Comparison of ENCODE assay signal across 9 cellular contexts in genomic region chr13:20702530-20702929, GRCh38. TPM values are rescaled to one million over a fixed set of nuclear protein-coding genes. Genes with fewer than 3 reads are reported as not detected.
DNase-seq lines count a peak whose midpoint lies in the region; ATAC-seq lines count a peak whose summit lies in the region.
"Had no signal": no experiment of that assay in that cellular context is flagged by ENCODE, and none has a peak within 500 bp of the region (broad histone marks: within the 10 kb centered on the region; RNA-seq: fewer than 3 reads in every experiment).

No MANE protein-coding gene starts in this region.

- peaks cover 30% of the 10 kb centered on the region for H3K27me3 Mint-ChIP-seq in activated T-cell treated with anti-CD3 and anti-CD28 coated beads, Interleukin-2, amount 50 U/mL, for 4 hours (ENCODE audit: low read depth)
- H3K27me3 Mint-ChIP-seq in activated CD4-positive, alpha-beta memory T cell treated with anti-CD3 and anti-CD28 coated beads, Interleukin-2, amount 10 ng/mL, durations not matched to agents 7 days and 5 days = peaks cover 46% of the 10 kb centered on the region
- H3K27me3 Mint-ChIP-seq in immature natural killer cell (ENCODE audit: low read depth in 3 of 3) = peaks cover 9 to 19% (median 9%) of the 10 kb centered on the region in 3 donors

- CTCF ChIA-PET in activated CD4-positive, alpha-beta memory T cell treated with anti-CD3 and anti-CD28 coated beads, Interleukin-2, amount 10 ng/mL, durations not matched to agents 7 days and 5 days (lab: Charles Lee) = interaction anchor here (1.6 to 2.9 kb wide), 4 partner anchors 9 to 210 kb away, joined by 4 to 16 read pairs (median 8); no protein-coding TSS in a partner anchor

- H3K27me3 ChIP-seq in thymus (ENCODE audit: control insufficient read depth, insufficient read depth) = no peaks in the 10 kb centered on the region

- no peak for ATAC-seq in activated T-cell treated with anti-CD3 and anti-CD28 coated beads, Interleukin-2, amount 50 U/mL, for 4 hours
- ATAC-seq in GM18519 (IDR thresholded peaks at IDR 0.05; ENCODE audit: low FRiP score, unreplicated experiment) = no peak
- no peak for ATAC-seq in HG02798 (IDR thresholded peaks at IDR 0.05; ENCODE audit: poor library complexity, unreplicated experiment)
- ATAC-seq in HG02973 (IDR thresholded peaks at IDR 0.05; ENCODE audit: unreplicated experiment) = no peak

- H3K9me3 ChIP-seq in thymus (ENCODE audit: control insufficient read depth) = no peaks in the 10 kb centered on the region

- no peaks in the 10 kb centered on the region for H3K9me3 Mint-ChIP-seq in activated T-cell treated with anti-CD3 and anti-CD28 coated beads, Interleukin-2, amount 50 U/mL, for 4 hours
- no peaks in the 10 kb centered on the region for H3K9me3 Mint-ChIP-seq in activated CD4-positive, alpha-beta memory T cell treated with anti-CD3 and anti-CD28 coated beads, Interleukin-2, amount 10 ng/mL, durations not matched to agents 7 days and 5 days
- H3K9me3 Mint-ChIP-seq in immature natural killer cell = peaks cover 0 to 2% (median 0%) of the 10 kb centered on the region in 6 donors
- H3K9me3 Mint-ChIP-seq: activated naive CD4-positive, alpha-beta T cell treated with anti-CD3 and anti-CD28 coated beads, Interleukin-2, amount 50 U/mL, for 72 hours had no signal

- no peaks in the 10 kb centered on the region for H3K36me3 ChIP-seq in thymus (ENCODE audit: control insufficient read depth, insufficient read depth)

- 5% methylated on average over 9 of the region's 9 CpGs for WGBS in thymus

- no peaks in the 10 kb centered on the region for H3K36me3 Mint-ChIP-seq in activated T-cell treated with anti-CD3 and anti-CD28 coated beads, Interleukin-2, amount 50 U/mL, for 4 hours (ENCODE audit: insufficient read depth)
- H3K36me3 Mint-ChIP-seq in activated CD4-positive, alpha-beta memory T cell treated with anti-CD3 and anti-CD28 coated beads, Interleukin-2, amount 10 ng/mL, durations not matched to agents 7 days and 5 days (ENCODE audit: low read depth) = no peaks in the 10 kb centered on the region
- H3K36me3 Mint-ChIP-seq in immature natural killer cell = no peaks in the 10 kb centered on the region
- H3K36me3 Mint-ChIP-seq: activated naive CD4-positive, alpha-beta T cell treated with anti-CD3 and anti-CD28 coated beads, Interleukin-2, amount 50 U/mL, for 72 hours had no signal

- H3K4me3 ChIP-seq in thymus (ENCODE audit: low read length) = peak overlapping the region; percentile 63

- peak overlapping the region; percentile 90 for H3K4me3 Mint-ChIP-seq in activated T-cell treated with anti-CD3 and anti-CD28 coated beads, Interleukin-2, amount 50 U/mL, for 4 hours
- peak overlapping the region; percentile 82 for H3K4me3 Mint-ChIP-seq in activated CD4-positive, alpha-beta memory T cell treated with anti-CD3 and anti-CD28 coated beads, Interleukin-2, amount 10 ng/mL, durations not matched to agents 7 days and 5 days
- peak overlapping the region; percentile 83 to 93 (median 92) for H3K4me3 Mint-ChIP-seq in immature natural killer cell

- peaks cover 2% of the 10 kb centered on the region for H3K4me1 ChIP-seq in thymus (ENCODE audit: control insufficient read depth, insufficient read depth, low read length)

- POLR2A ChIA-PET in activated CD4-positive, alpha-beta memory T cell treated with anti-CD3 and anti-CD28 coated beads, Interleukin-2, amount 10 ng/mL, durations not matched to agents 7 days and 5 days (lab: Charles Lee) = interaction anchor here (4.1 kb wide), 1 partner anchor 71 kb away, joined by 16 read pairs; the partner anchor contains the start of gene EEF1AKMT1

- H3K27ac Mint-ChIP-seq in activated CD4-positive, alpha-beta memory T cell treated with anti-CD3 and anti-CD28 coated beads, Interleukin-2, amount 10 ng/mL, durations not matched to agents 7 days and 5 days = no peak overlapping the region
- peak overlapping the region in 2 of 6 donors; percentile 60 for H3K27ac Mint-ChIP-seq in immature natural killer cell

- H3K4me1 Mint-ChIP-seq in activated T-cell treated with anti-CD3 and anti-CD28 coated beads, Interleukin-2, amount 50 U/mL, for 4 hours (ENCODE audit: low read depth) = peaks cover 7% of the 10 kb centered on the region
- H3K4me1 Mint-ChIP-seq in activated CD4-positive, alpha-beta memory T cell treated with anti-CD3 and anti-CD28 coated beads, Interleukin-2, amount 10 ng/mL, durations not matched to agents 7 days and 5 days = peaks cover 14% of the 10 kb centered on the region
- peaks cover 12 to 13% of the 10 kb centered on the region in 2 donors for H3K4me1 Mint-ChIP-seq in immature natural killer cell

- DNase-seq in activated T-cell treated with anti-CD3 and anti-CD28 coated beads, Interleukin-2, amount 50 U/mL, for 4 hours = no peak
- DNase-seq in activated T-cell treated with anti-CD3 and anti-CD28 coated beads for 4 hours (no peak), immature natural killer cell (no peak)
- no peak for DNase-seq in activated CD4-positive, alpha-beta memory T cell treated with anti-CD3 and anti-CD28 coated beads, Interleukin-2, amount 10 ng/mL, durations not matched to agents 7 days and 5 days

- H3K27ac ChIP-seq in thymus (ENCODE audit: low read depth) = no peak overlapping the region

RNA-seq across cellular contexts. Expression of gene IL17D, which starts 1.0 kb away (rescaled TPM):
- total RNA-seq in activated T-cell treated with anti-CD3 and anti-CD28 coated beads, Interleukin-2, amount 50 U/mL, for 4 hours = 1 to 10 TPM in 2 of 3 donors, under 1 TPM in 1; 0.82 to 1.3 (median 1.0) TPM
- not detected for total RNA-seq in activated CD4-positive, alpha-beta memory T cell treated with anti-CD3 and anti-CD28 coated beads, Interleukin-2, amount 10 ng/mL, durations not matched to agents 7 days and 5 days
- polyA plus RNA-seq in immature natural killer cell (under 1 TPM; 0.30 to 0.66 (median 0.32) TPM), thymus (0.52 TPM)
